11 cellular contexts compared by ENCODE assay signal in genomic region chr14:22505751-22506710, GRCh38.
DNase-seq lines count a peak whose midpoint lies in the region; ATAC-seq and TF ChIP-seq lines count a peak whose summit lies in the region.
"Had no signal": no experiment of that assay in that cellular context is flagged by ENCODE, and none has a peak within 500 bp of the region (broad histone marks: within the 10 kb centered on the region; RNA-seq: fewer than 3 reads in every experiment).

No MANE protein-coding gene starts in this region.

- no peaks in the 10 kb centered on the region for H3K27me3 ChIP-seq in stomach
- H3K27me3 ChIP-seq in gastroesophageal sphincter, result no peaks in the 10 kb centered on the region
- H3K27me3 ChIP-seq: brain microvascular endothelial cell had no signal

- TF ChIP-seq CTCF in chondrocyte (IDR thresholded peaks at IDR 0.05) (no peak), stomach (IDR thresholded peaks at IDR 0.05) (no peak), gastroesophageal sphincter (IDR thresholded peaks at IDR 0.05) (no peak)

- H3K4me3 ChIP-seq in stomach (no peak overlapping the region), gastroesophageal sphincter (no peak overlapping the region)

- no peak overlapping the region for H3K4me3 Mint-ChIP-seq in chondrocyte (ENCODE audit: unreplicated experiment)

- peak overlapping the region in 2 of 5 donors; percentile 10 to 55 for H3K27ac ChIP-seq in stomach
- no peak overlapping the region for H3K27ac ChIP-seq in gastroesophageal sphincter
- H3K27ac ChIP-seq: brain microvascular endothelial cell had no signal

- H3K36me3 Mint-ChIP-seq in chondrocyte (ENCODE audit: low read depth), result no peaks in the 10 kb centered on the region

- no peak for TF ChIP-seq EP300 in stomach (IDR thresholded peaks at IDR 0.05)
- TF ChIP-seq EP300 in gastroesophageal sphincter (IDR thresholded peaks at IDR 0.05), result no peak

- H3K36me3 ChIP-seq in stomach, result no peaks in the 10 kb centered on the region
- no peaks in the 10 kb centered on the region for H3K36me3 ChIP-seq in gastroesophageal sphincter
- H3K36me3 ChIP-seq: brain microvascular endothelial cell had no signal

- intact Hi-C loops in stomach (cut with DNase I; ENCODE audit: low total_unique reads), result no loop called here

- WGBS in stomach, 5 donors, result 83 to 87% (median 86%) methylated on average over 13 of the region's 13 CpGs
- WGBS in gastroesophageal sphincter (ENCODE audit: low coverage in 1 of 2), 2 donors, result 83 to 88% methylated on average over 9 to 11 of the region's 13 CpGs

- H3K4me1 ChIP-seq in stomach, result peaks cover under 1 to 37% (median 21%) of the 10 kb centered on the region in 4 donors
- peaks cover 0 to 8% (median 0%) of the 10 kb centered on the region in 3 donors for H3K4me1 ChIP-seq in gastroesophageal sphincter

- DNase-seq in stimulated activated CD4-positive, alpha-beta T cell treated with anti-CD3 and anti-CD28 coated beads, Interleukin-4, amount 100 ng/mL, for 24 hours, result peak; percentile 48
- no peak for DNase-seq in stimulated activated CD4-positive, alpha-beta T cell treated with anti-CD3 and anti-CD28 coated beads, Interleukin-12 subunit alpha, Interleukin-12 subunit beta, amount 100 ng/mL, for 4 hours
- DNase-seq in chondrocyte (ENCODE audit: low spot score) (no peak), stomach (no peak), 8988T (no peak)
- DNase-seq: brain microvascular endothelial cell, NCI-H2029 treated with DMSO at 0.1 percent for 48 hours, SK-N-SH had no signal

- peaks cover 53% of the 10 kb centered on the region for H3K4me1 Mint-ChIP-seq in chondrocyte (ENCODE audit: low read depth)

- H3K9me3 Mint-ChIP-seq in chondrocyte (ENCODE audit: low read depth), result no peaks in the 10 kb centered on the region

- H3K9me3 ChIP-seq in stomach (no peaks in the 10 kb centered on the region), gastroesophageal sphincter (no peaks in the 10 kb centered on the region)
- H3K9me3 ChIP-seq: SK-N-SH had no signal

- H3K27me3 Mint-ChIP-seq in chondrocyte (ENCODE audit: low read depth), result no peaks in the 10 kb centered on the region

- peak; percentile 39 for ATAC-seq in HG03442 (IDR thresholded peaks at IDR 0.05; ENCODE audit: unreplicated experiment)
- no peak for ATAC-seq in gastroesophageal sphincter
- ATAC-seq in HG03378 (IDR thresholded peaks at IDR 0.05; ENCODE audit: unreplicated experiment), result no peak

- no peak for TF ChIP-seq POLR2A in stomach (IDR thresholded peaks at IDR 0.05)
- no peak for TF ChIP-seq POLR2A in gastroesophageal sphincter (IDR thresholded peaks at IDR 0.05)

- peak overlapping the region; percentile 72 for H3K27ac Mint-ChIP-seq in chondrocyte (ENCODE audit: unreplicated experiment)
